ENCODE assay signal across 8 cellular contexts in the genomic region with DNA sequence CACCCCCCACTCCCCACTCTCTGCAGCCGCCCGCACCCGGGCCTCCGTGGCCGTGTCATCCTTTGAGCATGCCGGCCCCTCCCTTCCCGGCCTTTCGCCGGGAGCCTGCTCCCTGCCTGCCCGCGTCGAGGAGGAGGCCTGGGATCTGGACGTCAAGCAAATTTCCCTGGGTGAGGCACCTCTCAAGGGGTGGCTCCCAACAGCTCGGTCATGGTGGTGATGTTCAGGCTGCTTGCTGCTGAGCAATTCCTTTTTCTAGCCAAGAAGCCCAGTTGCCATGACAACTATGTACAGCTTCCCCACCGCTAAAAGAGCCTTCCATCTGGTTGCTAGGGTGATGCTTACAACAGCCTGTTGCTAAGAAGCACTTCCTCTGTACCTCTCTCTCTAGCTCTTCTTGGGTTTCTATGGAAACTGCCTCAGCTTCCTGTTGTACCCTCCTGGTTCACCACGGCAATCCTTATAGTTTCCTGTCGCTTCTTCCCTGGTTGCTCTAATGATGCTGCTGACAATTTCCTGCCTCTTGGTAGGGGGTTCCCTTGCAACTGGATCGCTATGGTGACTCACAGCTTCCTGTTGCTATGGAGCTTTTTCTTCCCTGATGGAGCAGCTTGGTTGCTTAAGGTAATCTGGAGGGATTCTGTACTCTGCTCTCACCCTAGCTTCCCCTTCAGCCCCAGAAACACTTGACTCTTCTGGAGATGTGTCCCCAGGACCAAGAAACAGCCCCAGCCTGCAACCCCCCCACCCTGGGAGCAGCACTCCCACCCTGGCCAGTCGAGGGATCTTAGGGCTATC. TPM values are rescaled to one million over a fixed set of nuclear protein-coding genes. Genes with fewer than 3 reads are reported as not detected.
A peak's percentile ranks its signal among the peaks of the same experiment; 100 is the strongest.
DNase-seq lines count a peak whose midpoint lies in the region; ATAC-seq, FAIRE-seq and TF ChIP-seq lines count a peak whose summit lies in the region.

No MANE protein-coding gene starts in this region.

- H3K4me3 ChIP-seq in HL-60 (replicated peaks; ENCODE audit: insufficient read depth, low read length) (no peak overlapping the region), bronchial epithelial cell (ENCODE audit: low read depth, low read length) (no peak overlapping the region)

- no peaks in the 10 kb centered on the region for H3K27me3 ChIP-seq in HL-60 (ENCODE audit: insufficient read depth, poor library complexity, severe bottlenecking)
- no peaks in the 10 kb centered on the region for H3K27me3 ChIP-seq in bronchial epithelial cell (ENCODE audit: control insufficient read depth, insufficient read depth, low read length)

- H3K36me3 ChIP-seq in bronchial epithelial cell (ENCODE audit: control insufficient read depth, insufficient read depth, low read length) = peaks cover 15% of the 10 kb centered on the region

- ATAC-seq in HG03108 (IDR thresholded peaks at IDR 0.05; ENCODE audit: unreplicated experiment) = no peak

- peak overlapping the region; percentile 73 for H3K27ac ChIP-seq in HL-60 (replicated peaks)

- TF ChIP-seq CTCF in HL-60 (IDR thresholded peaks at IDR 0.05; ENCODE audit: insufficient read depth, low read length) (no peak), bronchial epithelial cell (IDR thresholded peaks at IDR 0.05; ENCODE audit: insufficient read depth, low read length, severe bottlenecking) (no peak)

- no peak for FAIRE-seq in bronchial epithelial cell (lab: Jason Lieb, UNC)
- peak; percentile 79 for FAIRE-seq in islet of Langerhans (lab: Jason Lieb, UNC)

- DNase-seq in activated gamma-delta T cell treated with Interleukin-2 at 50 U/mL for 16 hours (peak; percentile 55), activated gamma-delta T cell (lab: John Stamatoyannopoulos, UW) (no peak), HL-60 (ENCODE audit: low read depth in 1 of 2, low spot score in 1 of 2) (peak; percentile 90 to 91), SKM-1 treated with dmso at 0.1 percent for 144 hours (lab: John Stamatoyannopoulos, UW; ENCODE audit: unreplicated experiment) (peak; percentile 66), bronchial epithelial cell (ENCODE audit: low read depth) (peak; percentile 84)
- peak; percentile 58 for DNase-seq in stimulated activated naive CD4-positive, alpha-beta T cell treated with Interleukin-2 at 50 U/mL for 16 hours (lab: John Stamatoyannopoulos, UW)

RNA-seq across cellular contexts. Expression of a gene that starts 11.0 kb away (rescaled TPM):
- total RNA-seq in bronchial epithelial cell = 7.8 and 8.2 TPM in 2 replicates

RNA-seq across cellular contexts. Expression of a gene that starts 13.4 kb away (rescaled TPM):
- under 0.01 and 0.51 TPM in 2 replicates for total RNA-seq in bronchial epithelial cell

RNA-seq across cellular contexts. Expression of a gene that starts 17.4 kb away (rescaled TPM):
- total RNA-seq in bronchial epithelial cell = 3.3 and 6.8 TPM in 2 replicates

RNA-seq across cellular contexts. Expression of a gene that starts 29.9 kb away (rescaled TPM):
- not detected in 2 replicates for total RNA-seq in bronchial epithelial cell

RNA-seq across cellular contexts. Expression of a gene that starts 45.3 kb away (rescaled TPM):
- total RNA-seq in bronchial epithelial cell = 8.2 and 12.1 TPM in 2 replicates
